ENCODE assay signal across 8 cellular contexts in genomic region chr2:105038383-105039061, GRCh38. TPM values are rescaled to one million over a fixed set of nuclear protein-coding genes. Genes with fewer than 3 reads are reported as not detected.
A peak's percentile ranks its signal among the peaks of the same experiment; 100 is the strongest.
DNase-seq lines count a peak whose midpoint lies in the region; ATAC-seq and TF ChIP-seq lines count a peak whose summit lies in the region.

No MANE protein-coding gene starts in this region.

- in situ Hi-C loops in astrocyte of the cerebellum (cut with HindIII; ENCODE audit: low sequenced_read_pairs), result no loop called here

- H3K9me2 ChIP-seq in Karpas-422 (replicated peaks; ENCODE audit: insufficient read depth, low read length), result no peaks in the 10 kb centered on the region

- H3K36me3 ChIP-seq in Karpas-422 (ENCODE audit: insufficient read depth, low read length), result peaks cover 6% of the 10 kb centered on the region; the same call in 1 of the 2 replicates

- no peaks in the 10 kb centered on the region for H4K20me1 ChIP-seq in Karpas-422 (ENCODE audit: insufficient read depth, low read depth, low read length)

- ATAC-seq in stimulated activated naive CD8-positive, alpha-beta T cell treated with anti-CD3 and anti-CD28 coated beads, Interleukin-15, Interleukin-2, amounts not matched to agents 100 U/mL and 50 U/mL, for 24 hours, result peak; percentile 1
- no peak for ATAC-seq in HG02610 (IDR thresholded peaks at IDR 0.05; ENCODE audit: unreplicated experiment)

- H3K27ac ChIP-seq in Karpas-422 (ENCODE audit: low read length), result peak overlapping the region; percentile 7; the same call in 1 of the 2 replicates

- no peaks in the 10 kb centered on the region for H3K9me3 ChIP-seq in Karpas-422 (ENCODE audit: low read length)

- peak; percentile 46 for DNase-seq in SKM-1 treated with dmso at 0.1 percent for 144 hours (lab: John Stamatoyannopoulos, UW; ENCODE audit: unreplicated experiment)
- DNase-seq in SKM-1 (lab: John Stamatoyannopoulos, UW; ENCODE audit: unreplicated experiment), result no peak
- DNase-seq in Karpas-422, result peak; percentile 50
- DNase-seq in astrocyte of the cerebellum (ENCODE audit: low read depth), result no peak
- peak; percentile 19 for DNase-seq in inferior parietal cortex (ENCODE audit: extremely low spot score)
- no peak for DNase-seq in stimulated activated naive CD8-positive, alpha-beta T cell treated with anti-CD3 and anti-CD28 coated beads, Interleukin-15, Interleukin-2, amounts not matched to agents 100 U/mL and 50 U/mL, for 24 hours
- no peak for DNase-seq in activated gamma-delta T cell treated with Interleukin-2 at 50 U/mL for 16 hours

- H3K4me2 ChIP-seq in Karpas-422 (ENCODE audit: low read depth, low read length, poor library complexity, severe bottlenecking), result peak overlapping the region; percentile 95

- H3K4me1 ChIP-seq in Karpas-422 (ENCODE audit: low read length), result peaks cover 50% of the 10 kb centered on the region

- H2AFZ ChIP-seq in Karpas-422 (ENCODE audit: low read length), result peak overlapping the region; percentile 88

- peak overlapping the region; percentile 86 for H3K9ac ChIP-seq in Karpas-422 (ENCODE audit: low read length)

- H3K27me3 ChIP-seq in Karpas-422 (ENCODE audit: low read length), result no peaks in the 10 kb centered on the region

- TF ChIP-seq CTCF in astrocyte of the cerebellum (IDR thresholded peaks at IDR 0.05; ENCODE audit: low read depth, low read length, missing control alignments), result no peak

- peak overlapping the region; percentile 89 for H3K4me3 ChIP-seq in Karpas-422 (ENCODE audit: low read length)
- H3K4me3 ChIP-seq in astrocyte of the cerebellum (ENCODE audit: low read depth, low read length), result peak overlapping the region; percentile 96

- peaks cover 56% of the 10 kb centered on the region for H3K79me2 ChIP-seq in Karpas-422 (ENCODE audit: low read length)

RNA-seq across cellular contexts. Expression of gene MRPS9, which starts 0.7 kb away (rescaled TPM):
- 24.5 and 64.1 TPM in 2 replicates for total RNA-seq in Karpas-422 (2014; rRNA removed; shearing (Covaris generic); ENCODE audit: low replicate concordance)

Comparison
In these comparisons a context has a peak if more than half of its experiments do, and no peak if none do; other contexts are left out.
1. DNase-seq: peak in SKM-1 treated with dmso at 0.1 percent for 144 hours (single experiment), Karpas-422 (single experiment) and inferior parietal cortex (single experiment); none in SKM-1 (single experiment), astrocyte of the cerebellum (single experiment), stimulated activated naive CD8-positive, alpha-beta T cell treated with anti-CD3 and anti-CD28 coated beads, Interleukin-15, Interleukin-2, amounts not matched to agents 100 U/mL and 50 U/mL, for 24 hours (single experiment) and activated gamma-delta T cell treated with Interleukin-2 at 50 U/mL for 16 hours (single experiment).